ENCODE assay signal across 6 cellular contexts in the genomic region with DNA sequence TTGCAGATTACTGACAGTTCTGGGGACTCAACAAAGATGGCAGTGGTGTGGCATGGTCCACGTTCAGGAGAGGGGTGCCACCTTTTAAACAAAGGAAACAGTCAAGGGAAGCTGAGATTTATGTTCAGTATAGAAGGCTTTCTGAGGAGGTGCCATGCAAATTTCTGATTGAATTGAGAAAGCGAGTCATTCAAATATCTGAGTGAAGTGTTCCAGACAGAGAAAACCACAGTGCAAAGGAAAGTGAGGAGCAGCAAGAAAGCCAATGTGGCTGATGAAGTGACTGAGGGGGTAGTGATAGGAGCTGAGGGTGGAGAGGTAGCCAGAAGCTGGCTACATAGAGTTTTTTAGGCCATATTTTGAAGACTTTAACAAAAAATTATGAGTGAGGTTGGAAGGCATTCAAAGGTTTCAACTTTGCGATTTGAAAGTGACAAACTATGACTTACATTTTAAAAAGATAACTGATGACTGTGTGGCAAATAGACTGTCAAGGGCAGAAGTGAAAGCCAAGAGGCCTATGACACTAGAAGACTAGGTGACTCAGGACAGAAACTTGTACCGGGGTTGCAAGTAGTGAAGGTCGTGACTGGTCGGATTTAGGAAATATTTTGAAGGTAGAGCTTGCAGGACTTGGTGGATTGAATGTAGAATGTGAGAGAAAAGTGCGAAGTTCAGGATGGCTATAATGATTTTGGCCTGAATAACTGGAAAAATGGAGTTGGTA. TPM values are rescaled to one million over a fixed set of nuclear protein-coding genes. Genes with fewer than 3 reads are reported as not detected.
"Had no signal": no experiment of that assay in that cellular context is flagged by ENCODE, and none has a peak within 500 bp of the region (broad histone marks: within the 10 kb centered on the region; RNA-seq: fewer than 3 reads in every experiment).

No MANE protein-coding gene starts in this region.

RNA-seq across cellular contexts. Expression of gene TUBA3D, which starts 35.0 kb away (rescaled TPM):
- total RNA-seq: colonic mucosa, esophagus squamous epithelium, mesenteric fat pad, omental fat pad, smooth muscle cell, upper lobe of right lung had no signal
